2 cellular contexts compared by ENCODE assay signal in the genomic region with DNA sequence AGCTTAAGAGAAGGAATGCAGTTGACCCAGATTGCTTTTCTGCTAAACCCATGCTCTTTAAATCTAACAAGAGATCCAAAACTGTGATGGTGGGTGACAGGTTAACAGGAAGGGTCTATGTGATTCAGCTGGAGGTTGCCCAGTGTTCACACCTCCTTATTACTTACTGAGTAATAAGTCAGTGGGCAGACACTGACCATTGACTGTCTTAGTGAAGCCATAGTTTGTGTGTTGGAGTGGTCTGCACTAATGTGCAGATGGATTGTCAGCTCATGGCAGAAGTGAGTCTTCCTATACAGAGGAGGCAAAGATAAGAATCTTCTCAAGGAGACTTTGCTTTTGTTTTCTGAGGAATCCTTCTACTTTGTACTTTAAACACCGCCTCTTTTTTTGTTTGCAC.
TF ChIP-seq lines count a peak whose summit lies in the region.

No MANE protein-coding gene starts in this region.

TF ChIP-seq in A549, 52 proteins besides CTCF, POLR2A, EP300 and RAD21:
- TF ChIP-seq RARB (CRISPR knock-in tag; IDR thresholded peaks at IDR 0.05) (no peak), HOXA7 (CRISPR knock-in tag; IDR thresholded peaks at IDR 0.05) (no peak), TFCP2L1 (CRISPR knock-in tag; IDR thresholded peaks at IDR 0.05) (no peak), CBX2 (IDR thresholded peaks at IDR 0.05; ENCODE audit: borderline replicate concordance, low read depth) (no peak), MAZ (IDR thresholded peaks at IDR 0.05; ENCODE audit: borderline replicate concordance, low read depth, low read length) (no peak), BHLHE40 (IDR thresholded peaks at IDR 0.05; ENCODE audit: low read depth, low read length) (no peak), SMC3 (IDR thresholded peaks at IDR 0.05) (no peak), MAX (IDR thresholded peaks at IDR 0.05) (no peak), PHF8 (IDR thresholded peaks at IDR 0.05; ENCODE audit: borderline replicate concordance, low read depth) (no peak), ZFP36 (IDR thresholded peaks at IDR 0.05; ENCODE audit: borderline replicate concordance, partially characterized antibody) (no peak), REST (IDR thresholded peaks at IDR 0.05) (no peak), CHD2 (IDR thresholded peaks at IDR 0.05; ENCODE audit: low read length, partially characterized antibody) (no peak), ZSCAN20 (CRISPR knock-in tag; IDR thresholded peaks at IDR 0.05) (no peak)
- TF ChIP-seq, protein P1, sequence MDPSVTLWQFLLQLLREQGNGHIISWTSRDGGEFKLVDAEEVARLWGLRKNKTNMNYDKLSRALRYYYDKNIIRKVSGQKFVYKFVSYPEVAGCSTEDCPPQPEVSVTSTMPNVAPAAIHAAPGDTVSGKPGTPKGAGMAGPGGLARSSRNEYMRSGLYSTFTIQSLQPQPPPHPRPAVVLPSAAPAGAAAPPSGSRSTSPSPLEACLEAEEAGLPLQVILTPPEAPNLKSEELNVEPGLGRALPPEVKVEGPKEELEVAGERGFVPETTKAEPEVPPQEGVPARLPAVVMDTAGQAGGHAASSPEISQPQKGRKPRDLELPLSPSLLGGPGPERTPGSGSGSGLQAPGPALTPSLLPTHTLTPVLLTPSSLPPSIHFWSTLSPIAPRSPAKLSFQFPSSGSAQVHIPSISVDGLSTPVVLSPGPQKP (IDR thresholded peaks at IDR 0.05; ENCODE audit: low read depth, low read length), result no peak
- TF ChIP-seq, protein P2, sequence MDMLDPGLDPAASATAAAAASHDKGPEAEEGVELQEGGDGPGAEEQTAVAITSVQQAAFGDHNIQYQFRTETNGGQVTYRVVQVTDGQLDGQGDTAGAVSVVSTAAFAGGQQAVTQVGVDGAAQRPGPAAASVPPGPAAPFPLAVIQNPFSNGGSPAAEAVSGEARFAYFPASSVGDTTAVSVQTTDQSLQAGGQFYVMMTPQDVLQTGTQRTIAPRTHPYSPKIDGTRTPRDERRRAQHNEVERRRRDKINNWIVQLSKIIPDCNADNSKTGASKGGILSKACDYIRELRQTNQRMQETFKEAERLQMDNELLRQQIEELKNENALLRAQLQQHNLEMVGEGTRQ (IDR thresholded peaks at IDR 0.05), result no peak

TF ChIP-seq in K562, 482 proteins besides CTCF, POLR2A, EP300 and RAD21:
- TF ChIP-seq ZHX1 (conservative IDR thresholded peaks at IDR 0.05; ENCODE audit: low read length) (no peak), SOX6 (IDR thresholded peaks at IDR 0.05) (peak; percentile 48; the same call in 1 of the 2 replicates)
